In genomic region chr6:110064744-110065524, GRCh38 we compare ENCODE assay signal across 19 cellular contexts.
"Had no signal": no experiment of that assay in that cellular context is flagged by ENCODE, and none has a peak within 500 bp of the region (broad histone marks: within the 10 kb centered on the region; RNA-seq: fewer than 3 reads in every experiment).

No MANE protein-coding gene starts in this region.

- H3K4me1 Mint-ChIP-seq: activated CD4-positive, alpha-beta T cell treated with anti-CD3 and anti-CD28 coated beads for 36 hours; central memory CD8-positive, alpha-beta T cell had no signal

- H3K27ac ChIP-seq: body of pancreas, colonic mucosa, epithelial cell of prostate, foreskin keratinocyte, hepatocyte, tibial artery, WERI-Rb-1 had no signal

- H3K4me3 Mint-ChIP-seq: activated CD4-positive, alpha-beta memory T cell treated with anti-CD3 and anti-CD28 coated beads for 36 hours; activated CD4-positive, alpha-beta T cell treated with anti-CD3 and anti-CD28 coated beads for 36 hours; activated naive CD8-positive, alpha-beta T cell treated with anti-CD3 and anti-CD28 coated beads, Interleukin-2, amount 10 ng/mL, durations not matched to agents 7 days and 5 days; central memory CD8-positive, alpha-beta T cell; endodermal cell had no signal

- DNase-seq: activated CD4-positive, alpha-beta memory T cell treated with anti-CD3 and anti-CD28 coated beads for 36 hours; activated CD4-positive, alpha-beta T cell treated with anti-CD3 and anti-CD28 coated beads for 36 hours; activated naive CD4-positive, alpha-beta T cell treated with Interleukin-2 at 50 U/mL for 16 hours; activated naive CD8-positive, alpha-beta T cell treated with anti-CD3 and anti-CD28 coated beads, Interleukin-2, amount 10 ng/mL, durations not matched to agents 7 days and 5 days; amygdala; body of pancreas; colonic mucosa; endodermal cell; foreskin keratinocyte; mesendoderm; posterior cingulate gyrus; retina; stimulated activated naive CD4-positive, alpha-beta T cell treated with Interleukin-2 at 50 U/mL for 16 hours; tibial artery; WERI-Rb-1 had no signal

- H3K27me3 ChIP-seq: body of pancreas, colonic mucosa, hepatocyte had no signal

- H3K27ac Mint-ChIP-seq: activated CD4-positive, alpha-beta memory T cell treated with anti-CD3 and anti-CD28 coated beads for 36 hours; activated CD4-positive, alpha-beta T cell treated with anti-CD3 and anti-CD28 coated beads for 36 hours; activated naive CD8-positive, alpha-beta T cell treated with anti-CD3 and anti-CD28 coated beads, Interleukin-2, amount 10 ng/mL, durations not matched to agents 7 days and 5 days; endodermal cell had no signal

- H3K9me3 Mint-ChIP-seq: activated CD4-positive, alpha-beta memory T cell treated with anti-CD3 and anti-CD28 coated beads for 36 hours; activated naive CD8-positive, alpha-beta T cell treated with anti-CD3 and anti-CD28 coated beads, Interleukin-2, amount 10 ng/mL, durations not matched to agents 7 days and 5 days; central memory CD8-positive, alpha-beta T cell; endodermal cell; naive thymus-derived CD8-positive, alpha-beta T cell had no signal

- H3K9me3 ChIP-seq: body of pancreas, colonic mucosa, tibial artery had no signal

- H3K36me3 ChIP-seq: colonic mucosa, tibial artery, WERI-Rb-1 had no signal

- ATAC-seq: body of pancreas, foreskin keratinocyte had no signal

- H3K36me3 Mint-ChIP-seq: activated CD4-positive, alpha-beta memory T cell treated with anti-CD3 and anti-CD28 coated beads for 36 hours; activated naive CD8-positive, alpha-beta T cell treated with anti-CD3 and anti-CD28 coated beads, Interleukin-2, amount 10 ng/mL, durations not matched to agents 7 days and 5 days; naive thymus-derived CD8-positive, alpha-beta T cell had no signal

- H3K4me2 ChIP-seq: hepatocyte had no signal

- H2AFZ ChIP-seq: hepatocyte had no signal

- H3K79me2 ChIP-seq: hepatocyte had no signal

- H3K4me1 ChIP-seq: body of pancreas, colonic mucosa, foreskin keratinocyte, tibial artery had no signal

- H3K4me3 ChIP-seq: body of pancreas, colonic mucosa, hepatocyte, tibial artery had no signal
